ENCODE assay signal across 8 cellular contexts in the genomic region with DNA sequence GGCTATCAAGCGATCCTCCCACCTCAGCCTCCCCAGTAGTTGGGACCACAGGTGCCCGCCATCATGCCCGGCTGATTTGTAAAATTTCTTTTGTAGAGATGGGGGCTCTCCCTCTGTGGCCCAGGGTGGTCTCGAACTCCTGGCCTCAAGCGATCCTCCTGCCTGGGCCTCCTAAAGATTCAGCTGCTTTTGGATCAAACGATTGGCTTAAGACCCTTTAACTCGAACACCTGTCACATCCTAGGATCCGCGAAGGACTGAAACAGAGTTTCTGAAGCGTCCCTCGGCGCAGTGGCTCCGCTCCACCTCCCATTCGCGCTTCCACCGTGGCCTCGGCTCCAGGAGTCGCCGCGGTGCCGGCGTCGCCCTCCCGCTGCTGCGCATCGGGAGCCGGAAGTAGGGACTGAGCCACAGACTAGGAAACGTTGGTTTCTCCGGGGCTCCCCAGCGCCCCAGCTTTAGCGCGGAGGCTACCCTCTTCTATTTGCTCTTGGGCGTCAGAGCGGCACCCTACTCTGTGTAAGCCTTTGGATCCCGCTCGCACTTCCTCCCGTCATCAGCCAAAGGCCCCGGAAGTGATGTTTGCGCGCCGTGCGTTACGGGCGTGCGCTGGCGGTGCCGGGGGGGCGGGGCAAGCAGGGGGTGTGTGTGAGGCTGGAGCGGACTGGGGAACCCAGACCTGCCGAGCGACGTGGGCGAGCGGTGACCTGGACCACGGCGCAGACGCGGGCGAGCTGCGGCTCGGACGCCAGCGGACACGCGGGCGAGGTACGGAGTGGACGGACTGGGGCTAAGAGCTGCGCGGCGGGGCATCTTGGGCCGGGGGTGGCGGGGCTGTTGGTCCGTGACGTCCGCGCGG. TPM values are rescaled to one million over a fixed set of nuclear protein-coding genes. Genes with fewer than 3 reads are reported as not detected.
DNase-seq lines count a peak whose midpoint lies in the region; ATAC-seq and TF ChIP-seq lines count a peak whose summit lies in the region.

No MANE protein-coding gene starts in this region.

- intact Hi-C loops in left ventricle myocardium inferior (cut with micrococcal nuclease): no loop called here

- peaks cover 18% of the 10 kb centered on the region for H3K4me1 Mint-ChIP-seq in progenitor cell of endocrine pancreas (ENCODE audit: low read depth)

- H3K27ac Mint-ChIP-seq in progenitor cell of endocrine pancreas: peak overlapping the region; percentile 97

- TF ChIP-seq CTCF in GM13976 (IDR thresholded peaks at IDR 0.05; ENCODE audit: borderline replicate concordance, control extremely low read depth, extremely low read depth, insufficient read depth, missing control alignments): no peak
- no peak for TF ChIP-seq CTCF in left ventricle myocardium inferior (IDR thresholded peaks at IDR 0.05; ENCODE audit: borderline replicate concordance)
- TF ChIP-seq CTCF in progenitor cell of endocrine pancreas (IDR thresholded peaks at IDR 0.05; ENCODE audit: unreplicated experiment): no peak

- H3K4me3 ChIP-seq in left ventricle myocardium inferior: peak overlapping the region; percentile 99

- H3K36me3 ChIP-seq in left ventricle myocardium inferior: no peaks in the 10 kb centered on the region

- peaks cover 2% of the 10 kb centered on the region for H3K36me3 Mint-ChIP-seq in progenitor cell of endocrine pancreas (ENCODE audit: insufficient read depth)

- H3K27ac ChIP-seq in left ventricle myocardium inferior (replicated peaks): peak overlapping the region; percentile 97

- ATAC-seq in HG02852 (IDR thresholded peaks at IDR 0.05; ENCODE audit: unreplicated experiment): peak; percentile 95

- no peaks in the 10 kb centered on the region for H3K9me3 ChIP-seq in left ventricle myocardium inferior (replicated peaks)

- no peaks in the 10 kb centered on the region for H3K27me3 Mint-ChIP-seq in progenitor cell of endocrine pancreas

- peaks cover 28% of the 10 kb centered on the region for H3K4me1 ChIP-seq in left ventricle myocardium inferior

- in situ Hi-C loops in GM13976 (cut with MboI; ENCODE audit: low sequenced_read_pairs, unreplicated experiment): no loop called here

- peak; percentile 98 for DNase-seq in GM13976 (ENCODE audit: low spot score)
- peak; percentile 27 for DNase-seq in NCI-H1436 treated with DMSO at 0.1 percent for 48 hours (lab: John Stamatoyannopoulos, UW)
- peak; percentile 95 for DNase-seq in T follicular helper cell (ENCODE audit: low read depth)
- DNase-seq in amniotic epithelial cell (ENCODE audit: low read depth): peak; percentile 92
- DNase-seq in left ventricle myocardium inferior: peak; percentile 97
- peak; percentile 82 for DNase-seq in progenitor cell of endocrine pancreas (ENCODE audit: low spot score, unreplicated experiment)
- peak; percentile 95 for DNase-seq in ureter (ENCODE audit: low spot score)

- no peaks in the 10 kb centered on the region for H3K9me3 Mint-ChIP-seq in progenitor cell of endocrine pancreas (ENCODE audit: low read depth)

- H3K4me3 Mint-ChIP-seq in progenitor cell of endocrine pancreas (ENCODE audit: low read depth): peak overlapping the region; percentile 87

- H3K27me3 ChIP-seq in left ventricle myocardium inferior (ENCODE audit: low read depth): no peaks in the 10 kb centered on the region

RNA-seq across cellular contexts. Expression of gene KCTD7, which starts 53.0 kb away (rescaled TPM):
- total RNA-seq in left ventricle myocardium inferior: 10.8 TPM
- 8.5 and 12.3 TPM in 2 replicates for total RNA-seq in progenitor cell of endocrine pancreas
- 13.4 TPM for total RNA-seq in ureter

RNA-seq across cellular contexts. Expression of gene RABGEF1, which starts 58.8 kb away (rescaled TPM):
- total RNA-seq in left ventricle myocardium inferior (17.4 TPM), progenitor cell of endocrine pancreas (18.6 and 19.4 TPM in 2 replicates), ureter (31.8 TPM)

Comparison
In these comparisons a context has a peak if more than half of its experiments do, and no peak if none do; other contexts are left out.
1. Peak in every context shown above with its lines: DNase-seq, ATAC-seq, H3K4me3 ChIP-seq and H3K27ac ChIP-seq.
2. DNase-seq: peak in every context shown above with its lines; median percentile 98 in GM13976; 97 in left ventricle myocardium inferior; 95 in T follicular helper cell; 95 in ureter; 92 in amniotic epithelial cell; 82 in progenitor cell of endocrine pancreas; 27 in NCI-H1436 treated with DMSO at 0.1 percent for 48 hours.